24 cellular contexts compared by ENCODE assay signal in the genomic region with DNA sequence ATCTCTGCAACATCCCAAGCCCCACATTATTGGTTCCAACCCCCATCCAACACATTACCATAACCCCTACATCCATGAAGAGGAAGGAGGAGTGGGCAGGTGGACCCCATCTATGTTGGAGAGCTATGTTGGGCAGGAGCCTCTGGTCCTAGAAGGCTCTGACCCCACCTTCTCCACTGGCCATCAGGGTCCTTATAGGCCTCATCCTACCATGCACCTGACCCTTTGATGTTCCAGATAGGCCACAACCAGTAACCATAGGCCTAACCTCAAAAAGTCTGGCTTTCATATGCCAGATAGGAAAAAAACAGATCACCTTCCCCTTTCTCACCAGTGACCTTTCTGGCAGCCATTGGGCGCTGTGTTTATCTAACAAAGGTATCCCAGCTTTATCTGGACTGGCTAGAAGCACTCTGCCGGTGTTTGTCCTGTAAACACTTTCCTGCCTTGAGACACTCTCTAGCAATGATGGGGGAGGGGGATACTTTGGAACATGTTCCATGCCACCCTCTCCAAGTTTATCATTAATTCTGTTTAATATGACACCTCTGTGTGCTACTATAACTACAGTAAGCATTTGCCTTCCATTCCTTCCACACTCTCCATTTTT.
A peak's percentile ranks its signal among the peaks of the same experiment; 100 is the strongest.
DNase-seq lines count a peak whose midpoint lies in the region; ATAC-seq and TF ChIP-seq lines count a peak whose summit lies in the region.
"Had no signal": no experiment of that assay in that cellular context is flagged by ENCODE, and none has a peak within 500 bp of the region (broad histone marks: within the 10 kb centered on the region; RNA-seq: fewer than 3 reads in every experiment).

No MANE protein-coding gene starts in this region.

- TF ChIP-seq EP300 in stomach (IDR thresholded peaks at IDR 0.05): no peak

- 22 to 45% (median 28%) methylated on average over 2 of the region's 2 CpGs for WGBS in stomach, 5 donors

- CTCF ChIA-PET in Caco-2 (lab: Charles Lee): no interaction called here

- ATAC-seq in left lobe of liver (peak; percentile 56), GM18520 (IDR thresholded peaks at IDR 0.05; ENCODE audit: unreplicated experiment) (no peak)
- ATAC-seq: GM23338, HCT116, PC-3 had no signal

- H3K4me1 Mint-ChIP-seq in Caco-2 (ENCODE audit: low read depth, unreplicated experiment): peaks cover 6% of the 10 kb centered on the region
- H3K4me1 Mint-ChIP-seq: CD4-positive, alpha-beta memory T cell had no signal

- no peaks in the 10 kb centered on the region for H3K36me3 Mint-ChIP-seq in Caco-2 (ENCODE audit: insufficient read depth, unreplicated experiment)
- H3K36me3 Mint-ChIP-seq: CD4-positive, alpha-beta memory T cell had no signal

- POLR2A ChIA-PET in Caco-2 (lab: Charles Lee): no interaction called here

- H3K9me3 ChIP-seq in stomach (peaks cover 0 to 4% (median under 1%) of the 10 kb centered on the region in 4 donors), Caco-2 (no peaks in the 10 kb centered on the region)
- H3K9me3 ChIP-seq: BLaER1, MG63 had no signal

- H3K27ac ChIP-seq in stomach: no peak overlapping the region
- H3K27ac ChIP-seq: 22Rv1, BLaER1 had no signal

- H3K36me3 ChIP-seq in stomach: no peaks in the 10 kb centered on the region
- no peaks in the 10 kb centered on the region for H3K36me3 ChIP-seq in Caco-2 (ENCODE audit: control insufficient read depth, insufficient read depth, low read length)
- H3K36me3 ChIP-seq: BLaER1, MG63 had no signal

- H3K4me3 ChIP-seq in stomach (no peak overlapping the region), Caco-2 (ENCODE audit: low read depth, low read length) (no peak overlapping the region)
- H3K4me3 ChIP-seq: BLaER1, GM23338, MG63 had no signal

- TF ChIP-seq POLR2A in stomach (IDR thresholded peaks at IDR 0.05): no peak

- no peak overlapping the region for H3K4me3 Mint-ChIP-seq in Caco-2 (ENCODE audit: unreplicated experiment)
- H3K4me3 Mint-ChIP-seq: CD4-positive, alpha-beta memory T cell; GM23338 had no signal

- H3K27ac Mint-ChIP-seq in Caco-2 (ENCODE audit: unreplicated experiment): no peak overlapping the region
- H3K27ac Mint-ChIP-seq: CD4-positive, alpha-beta memory T cell; GM23338 had no signal

- H3K9me3 Mint-ChIP-seq in Caco-2 (ENCODE audit: unreplicated experiment): no peaks in the 10 kb centered on the region

- H3K27me3 Mint-ChIP-seq in Caco-2 (ENCODE audit: insufficient read depth, unreplicated experiment): peaks cover 11% of the 10 kb centered on the region

- BruUV-seq in Caco-2 (replicated peaks; lab: Mats Ljungman, UMichigan): no TSS peak

- DNase-seq in NCI-H510A treated with DMSO at 0.1 percent for 48 hours (lab: John Stamatoyannopoulos, UW) (peak; percentile 53), NCI-H510A (lab: John Stamatoyannopoulos, UW) (no peak), NCI-H2196 (lab: John Stamatoyannopoulos, UW; ENCODE audit: unreplicated experiment) (peak; percentile 41), left lobe of liver (ENCODE audit: low spot score) (no peak), stomach (peak; percentile 59), kidney tubule cell (ENCODE audit: low spot score) (no peak), Caco-2 (no peak)
- DNase-seq: ACHN; CD4-positive, alpha-beta memory T cell; Kasumi-1; MG63; NCI-H1417; NCI-H1694 treated with DMSO at 0.1 percent for 48 hours; NCI-H2107; NCI-H226; NCI-H524 treated with DMSO at 0.1 percent for 48 hours; NCI-H82; Right ventricle myocardium superior had no signal

- intact Hi-C loops in stomach (cut with DNase I; ENCODE audit: low total_unique reads) (no loop called here), Caco-2 (cut with micrococcal nuclease; ENCODE audit: unreplicated experiment) (no loop called here)

- H3K4me1 ChIP-seq in stomach (peaks cover 0 to 4% (median 0%) of the 10 kb centered on the region in 4 donors), Caco-2 (no peaks in the 10 kb centered on the region)

- H3K27me3 ChIP-seq in stomach (no peaks in the 10 kb centered on the region), Caco-2 (replicated peaks; ENCODE audit: control insufficient read depth, insufficient read depth, low read length) (no peaks in the 10 kb centered on the region)
- H3K27me3 ChIP-seq: BLaER1, MG63 had no signal

- TF ChIP-seq CTCF in stomach (IDR thresholded peaks at IDR 0.05): no peak
- TF ChIP-seq CTCF in Caco-2 (IDR thresholded peaks at IDR 0.05; ENCODE audit: insufficient read depth in 1 of 2, low read depth in 1 of 2, low read length in 1 of 2, severe bottlenecking in 1 of 2, unreplicated experiment in 1 of 2): no peak

Comparison
In these comparisons a context has a peak if more than half of its experiments do, and no peak if none do; other contexts are left out.
1. DNase-seq: peak in NCI-H510A treated with DMSO at 0.1 percent for 48 hours (single experiment), NCI-H2196 (single experiment) and stomach (single experiment); none in NCI-H510A (single experiment), left lobe of liver (single experiment), kidney tubule cell (single experiment) and Caco-2 (0 of 2).